ENCODE assay signal across 24 cellular contexts in genomic region chr11:43138621-43139140, GRCh38.
"Had no signal": no experiment of that assay in that cellular context is flagged by ENCODE, and none has a peak within 500 bp of the region (broad histone marks: within the 10 kb centered on the region; RNA-seq: fewer than 3 reads in every experiment).

No MANE protein-coding gene starts in this region.

- H3K4me3 Mint-ChIP-seq: endodermal cell, nephron had no signal

- H3K27ac ChIP-seq: foreskin keratinocyte, hepatocyte, right atrium auricular region, stomach, thoracic aorta, transverse colon had no signal

- H3K27me3 ChIP-seq: foreskin keratinocyte, hepatocyte, right atrium auricular region, stomach, transverse colon had no signal

- H3K79me2 ChIP-seq: hepatocyte had no signal

- ATAC-seq: foreskin keratinocyte, left colon, left ventricle myocardium superior had no signal

- H3K4me1 ChIP-seq: foreskin keratinocyte, right atrium auricular region, stomach, transverse colon had no signal

- H3K4me1 Mint-ChIP-seq: nephron had no signal

- DNase-seq: dermis blood vessel endothelial cell; effector CD4-positive, alpha-beta T cell; endodermal cell; erythroblast; foreskin keratinocyte; head of caudate nucleus; left colon; left ventricle myocardium superior; mesenchymal stem cell; midbrain; posterior cingulate gyrus; small intestine; stimulated activated CD4-positive, alpha-beta T cell treated with anti-CD3 and anti-CD28 coated beads, Interleukin-12 subunit alpha, Interleukin-12 subunit beta, amount 100 ng/mL, for 4 hours; stimulated activated naive CD4-positive, alpha-beta T cell; stomach; substantia nigra; transverse colon had no signal

- FAIRE-seq: colon, endothelial cell of umbilical vein, small intestine had no signal

- H2AFZ ChIP-seq: hepatocyte had no signal

- H3K9me3 ChIP-seq: thoracic aorta, transverse colon had no signal

- H3K36me3 ChIP-seq: right atrium auricular region, stomach, thoracic aorta, transverse colon had no signal

- H3K27ac Mint-ChIP-seq: endodermal cell, nephron had no signal

- H3K4me3 ChIP-seq: hepatocyte, lung, right atrium auricular region, stomach, thoracic aorta, transverse colon had no signal

- H3K4me2 ChIP-seq: hepatocyte had no signal
